Comparison of ENCODE assay signal across 1 cellular context in the genomic region with DNA sequence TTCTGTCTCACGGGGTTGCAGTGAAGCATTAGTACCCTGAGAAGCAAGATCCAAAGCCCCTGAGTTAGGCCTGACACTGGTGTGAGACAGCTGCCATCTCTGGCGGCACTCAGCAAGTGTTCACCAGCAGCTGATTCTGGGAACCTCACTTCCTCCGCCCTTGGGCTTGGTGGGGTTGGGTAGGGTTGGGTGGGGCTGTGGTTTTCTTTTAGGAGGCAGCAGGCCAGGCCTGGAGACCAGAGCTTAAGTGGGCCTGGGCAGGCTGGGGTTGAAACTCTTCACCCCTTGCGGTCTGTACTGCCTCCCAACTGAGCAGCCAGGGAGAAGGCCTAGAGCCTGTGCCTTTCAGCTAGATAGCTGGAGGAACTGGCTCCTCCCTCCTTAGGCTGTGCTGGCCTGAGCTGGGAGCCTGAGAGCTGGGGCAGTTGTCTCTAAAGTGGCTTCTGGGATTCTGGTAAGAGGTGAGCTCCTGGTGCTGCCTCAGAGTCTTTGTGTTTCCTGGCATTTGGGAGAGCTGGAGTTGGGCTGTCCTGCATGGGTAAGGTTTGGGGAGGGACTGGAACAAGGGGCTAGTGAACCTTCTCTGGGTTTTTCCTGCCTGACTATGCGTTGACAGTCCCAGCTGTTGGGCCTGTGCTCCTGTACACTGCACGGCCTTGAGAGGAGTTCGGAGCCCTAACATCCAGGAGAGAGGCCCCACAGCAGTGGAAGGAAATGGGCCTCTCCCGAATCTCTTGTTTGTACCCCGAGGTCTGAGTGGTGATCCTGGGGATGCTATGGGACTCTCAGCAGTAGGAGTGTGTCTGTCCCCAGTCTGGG.
TF ChIP-seq lines count a peak whose summit lies in the region.

No MANE protein-coding gene starts in this region.

TF ChIP-seq in K562, 482 proteins besides CTCF, POLR2A, EP300 and RAD21 (continued from another document and continues in another):
- TF ChIP-seq, protein P1, sequence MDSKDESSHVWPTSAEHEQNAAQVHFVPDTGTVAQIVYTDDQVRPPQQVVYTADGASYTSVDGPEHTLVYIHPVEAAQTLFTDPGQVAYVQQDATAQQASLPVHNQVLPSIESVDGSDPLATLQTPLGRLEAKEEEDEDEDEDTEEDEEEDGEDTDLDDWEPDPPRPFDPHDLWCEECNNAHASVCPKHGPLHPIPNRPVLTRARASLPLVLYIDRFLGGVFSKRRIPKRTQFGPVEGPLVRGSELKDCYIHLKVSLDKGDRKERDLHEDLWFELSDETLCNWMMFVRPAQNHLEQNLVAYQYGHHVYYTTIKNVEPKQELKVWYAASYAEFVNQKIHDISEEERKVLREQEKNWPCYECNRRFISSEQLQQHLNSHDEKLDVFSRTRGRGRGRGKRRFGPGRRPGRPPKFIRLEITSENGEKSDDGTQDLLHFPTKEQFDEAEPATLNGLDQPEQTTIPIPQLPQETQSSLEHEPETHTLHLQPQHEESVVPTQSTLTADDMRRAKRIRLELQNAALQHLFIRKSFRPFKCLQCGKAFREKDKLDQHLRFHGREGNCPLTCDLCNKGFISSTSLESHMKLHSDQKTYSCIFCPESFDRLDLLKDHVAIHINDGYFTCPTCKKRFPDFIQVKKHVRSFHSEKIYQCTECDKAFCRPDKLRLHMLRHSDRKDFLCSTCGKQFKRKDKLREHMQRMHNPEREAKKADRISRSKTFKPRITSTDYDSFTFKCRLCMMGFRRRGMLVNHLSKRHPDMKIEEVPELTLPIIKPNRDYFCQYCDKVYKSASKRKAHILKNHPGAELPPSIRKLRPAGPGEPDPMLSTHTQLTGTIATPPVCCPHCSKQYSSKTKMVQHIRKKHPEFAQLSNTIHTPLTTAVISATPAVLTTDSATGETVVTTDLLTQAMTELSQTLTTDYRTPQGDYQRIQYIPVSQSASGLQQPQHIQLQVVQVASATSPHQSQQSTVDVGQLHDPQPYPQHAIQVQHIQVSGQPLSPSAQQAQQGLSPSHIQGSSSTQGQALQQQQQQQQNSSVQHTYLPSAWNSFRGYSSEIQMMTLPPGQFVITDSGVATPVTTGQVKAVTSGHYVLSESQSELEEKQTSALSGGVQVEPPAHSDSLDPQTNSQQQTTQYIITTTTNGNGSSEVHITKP (IDR thresholded peaks at IDR 0.05; ENCODE audit: partially characterized antibody): no peak
- TF ChIP-seq ZKSCAN1 (IDR thresholded peaks at IDR 0.05; ENCODE audit: low read depth, low read length) (peak; percentile 72; the same call in 1 of the 2 replicates), ETV1 (tag; conservative IDR thresholded peaks at IDR 0.05; ENCODE audit: low read depth) (no peak), FOS (IDR thresholded peaks at IDR 0.05; ENCODE audit: extremely low read depth, insufficient read length) (no peak), NELFE (IDR thresholded peaks at IDR 0.05; ENCODE audit: insufficient read depth, insufficient read length) (no peak), NR2C2 (CRISPR knock-in tag; IDR thresholded peaks at IDR 0.05) (no peak), NR2C2 (tag; IDR thresholded peaks at IDR 0.05) (0 out of 2 replicates have a peak, but pooled peaks have one; percentile 34), FOXA3 (CRISPR knock-in tag; conservative IDR thresholded peaks at IDR 0.05 in 1 of 2, IDR thresholded peaks at IDR 0.05 in 1 of 2) (0 out of 4 replicates have a peak, but pooled peaks of 1 of the 2 experiments have one; percentile 11), FOXJ3 (CRISPR knock-in tag; IDR thresholded peaks at IDR 0.05) (no peak), HDAC1 (IDR thresholded peaks at IDR 0.05) (peak in 1 of 2 experiments; percentile 67; a peak in 2 of 4 replicates), NEUROD1 (IDR thresholded peaks at IDR 0.05; ENCODE audit: borderline replicate concordance, low read depth, low read length, partially characterized antibody) (no peak), RCOR1 (IDR thresholded peaks at IDR 0.05; ENCODE audit: borderline replicate concordance in 1 of 2, low read depth in 2 of 2, low read length in 2 of 2) (peak; percentile 36 to 75; a peak in 2 of 4 replicates), ZNF184 (CRISPR knock-in tag; IDR thresholded peaks at IDR 0.05) (no peak), NCOA4 (IDR thresholded peaks at IDR 0.05; ENCODE audit: partially characterized antibody) (no peak), CCNT2 (IDR thresholded peaks at IDR 0.05; ENCODE audit: borderline replicate concordance, extremely low read depth, insufficient read length, low read depth, low read length) (no peak), ZZZ3 (IDR thresholded peaks at IDR 0.05) (no peak), KLF6 (CRISPR knock-in tag; IDR thresholded peaks at IDR 0.05; ENCODE audit: borderline replicate concordance) (0 out of 2 replicates have a peak, but pooled peaks have one; percentile 68), CBFB (CRISPR knock-in tag; IDR thresholded peaks at IDR 0.05) (peak; percentile 60; the same call in 1 of the 2 replicates), TEAD4 (IDR thresholded peaks at IDR 0.05; ENCODE audit: low read length) (no peak), TEAD4 (CRISPR knock-in tag; IDR thresholded peaks at IDR 0.05; ENCODE audit: borderline replicate concordance) (no peak), GTF2E2 (tag; IDR thresholded peaks at IDR 0.05) (no peak), GABPB2 (CRISPR knock-in tag; conservative IDR thresholded peaks at IDR 0.05) (no peak), BCL6 (CRISPR knock-in tag; IDR thresholded peaks at IDR 0.05) (no peak), C11orf30 (IDR thresholded peaks at IDR 0.05; ENCODE audit: low read depth) (no peak)
- TF ChIP-seq, protein P2, sequence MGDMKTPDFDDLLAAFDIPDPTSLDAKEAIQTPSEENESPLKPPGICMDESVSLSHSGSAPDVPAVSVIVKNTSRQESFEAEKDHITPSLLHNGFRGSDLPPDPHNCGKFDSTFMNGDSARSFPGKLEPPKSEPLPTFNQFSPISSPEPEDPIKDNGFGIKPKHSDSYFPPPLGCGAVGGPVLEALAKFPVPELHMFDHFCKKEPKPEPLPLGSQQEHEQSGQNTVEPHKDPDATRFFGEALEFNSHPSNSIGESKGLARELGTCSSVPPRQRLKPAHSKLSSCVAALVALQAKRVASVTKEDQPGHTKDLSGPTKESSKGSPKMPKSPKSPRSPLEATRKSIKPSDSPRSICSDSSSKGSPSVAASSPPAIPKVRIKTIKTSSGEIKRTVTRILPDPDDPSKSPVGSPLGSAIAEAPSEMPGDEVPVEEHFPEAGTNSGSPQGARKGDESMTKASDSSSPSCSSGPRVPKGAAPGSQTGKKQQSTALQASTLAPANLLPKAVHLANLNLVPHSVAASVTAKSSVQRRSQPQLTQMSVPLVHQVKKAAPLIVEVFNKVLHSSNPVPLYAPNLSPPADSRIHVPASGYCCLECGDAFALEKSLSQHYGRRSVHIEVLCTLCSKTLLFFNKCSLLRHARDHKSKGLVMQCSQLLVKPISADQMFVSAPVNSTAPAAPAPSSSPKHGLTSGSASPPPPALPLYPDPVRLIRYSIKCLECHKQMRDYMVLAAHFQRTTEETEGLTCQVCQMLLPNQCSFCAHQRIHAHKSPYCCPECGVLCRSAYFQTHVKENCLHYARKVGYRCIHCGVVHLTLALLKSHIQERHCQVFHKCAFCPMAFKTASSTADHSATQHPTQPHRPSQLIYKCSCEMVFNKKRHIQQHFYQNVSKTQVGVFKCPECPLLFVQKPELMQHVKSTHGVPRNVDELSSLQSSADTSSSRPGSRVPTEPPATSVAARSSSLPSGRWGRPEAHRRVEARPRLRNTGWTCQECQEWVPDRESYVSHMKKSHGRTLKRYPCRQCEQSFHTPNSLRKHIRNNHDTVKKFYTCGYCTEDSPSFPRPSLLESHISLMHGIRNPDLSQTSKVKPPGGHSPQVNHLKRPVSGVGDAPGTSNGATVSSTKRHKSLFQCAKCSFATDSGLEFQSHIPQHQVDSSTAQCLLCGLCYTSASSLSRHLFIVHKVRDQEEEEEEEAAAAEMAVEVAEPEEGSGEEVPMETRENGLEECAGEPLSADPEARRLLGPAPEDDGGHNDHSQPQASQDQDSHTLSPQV (IDR thresholded peaks at IDR 0.05): peak; percentile 62
- TF ChIP-seq, protein P3, sequence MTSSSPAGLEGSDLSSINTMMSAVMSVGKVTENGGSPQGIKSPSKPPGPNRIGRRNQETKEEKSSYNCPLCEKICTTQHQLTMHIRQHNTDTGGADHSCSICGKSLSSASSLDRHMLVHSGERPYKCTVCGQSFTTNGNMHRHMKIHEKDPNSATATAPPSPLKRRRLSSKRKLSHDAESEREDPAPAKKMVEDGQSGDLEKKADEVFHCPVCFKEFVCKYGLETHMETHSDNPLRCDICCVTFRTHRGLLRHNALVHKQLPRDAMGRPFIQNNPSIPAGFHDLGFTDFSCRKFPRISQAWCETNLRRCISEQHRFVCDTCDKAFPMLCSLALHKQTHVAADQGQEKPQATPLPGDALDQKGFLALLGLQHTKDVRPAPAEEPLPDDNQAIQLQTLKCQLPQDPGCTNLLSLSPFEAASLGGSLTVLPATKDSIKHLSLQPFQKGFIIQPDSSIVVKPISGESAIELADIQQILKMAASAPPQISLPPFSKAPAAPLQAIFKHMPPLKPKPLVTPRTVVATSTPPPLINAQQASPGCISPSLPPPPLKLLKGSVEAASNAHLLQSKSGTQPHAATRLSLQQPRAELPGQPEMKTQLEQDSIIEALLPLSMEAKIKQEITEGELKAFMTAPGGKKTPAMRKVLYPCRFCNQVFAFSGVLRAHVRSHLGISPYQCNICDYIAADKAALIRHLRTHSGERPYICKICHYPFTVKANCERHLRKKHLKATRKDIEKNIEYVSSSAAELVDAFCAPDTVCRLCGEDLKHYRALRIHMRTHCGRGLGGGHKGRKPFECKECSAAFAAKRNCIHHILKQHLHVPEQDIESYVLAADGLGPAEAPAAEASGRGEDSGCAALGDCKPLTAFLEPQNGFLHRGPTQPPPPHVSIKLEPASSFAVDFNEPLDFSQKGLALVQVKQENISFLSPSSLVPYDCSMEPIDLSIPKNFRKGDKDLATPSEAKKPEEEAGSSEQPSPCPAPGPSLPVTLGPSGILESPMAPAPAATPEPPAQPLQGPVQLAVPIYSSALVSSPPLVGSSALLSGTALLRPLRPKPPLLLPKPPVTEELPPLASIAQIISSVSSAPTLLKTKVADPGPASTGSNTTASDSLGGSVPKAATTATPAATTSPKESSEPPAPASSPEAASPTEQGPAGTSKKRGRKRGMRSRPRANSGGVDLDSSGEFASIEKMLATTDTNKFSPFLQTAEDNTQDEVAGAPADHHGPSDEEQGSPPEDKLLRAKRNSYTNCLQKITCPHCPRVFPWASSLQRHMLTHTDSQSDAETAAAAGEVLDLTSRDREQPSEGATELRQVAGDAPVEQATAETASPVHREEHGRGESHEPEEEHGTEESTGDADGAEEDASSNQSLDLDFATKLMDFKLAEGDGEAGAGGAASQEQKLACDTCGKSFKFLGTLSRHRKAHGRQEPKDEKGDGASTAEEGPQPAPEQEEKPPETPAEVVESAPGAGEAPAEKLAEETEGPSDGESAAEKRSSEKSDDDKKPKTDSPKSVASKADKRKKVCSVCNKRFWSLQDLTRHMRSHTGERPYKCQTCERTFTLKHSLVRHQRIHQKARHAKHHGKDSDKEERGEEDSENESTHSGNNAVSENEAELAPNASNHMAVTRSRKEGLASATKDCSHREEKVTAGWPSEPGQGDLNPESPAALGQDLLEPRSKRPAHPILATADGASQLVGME (CRISPR knock-in tag; IDR thresholded peaks at IDR 0.05): no peak
- TF ChIP-seq, protein P4, sequence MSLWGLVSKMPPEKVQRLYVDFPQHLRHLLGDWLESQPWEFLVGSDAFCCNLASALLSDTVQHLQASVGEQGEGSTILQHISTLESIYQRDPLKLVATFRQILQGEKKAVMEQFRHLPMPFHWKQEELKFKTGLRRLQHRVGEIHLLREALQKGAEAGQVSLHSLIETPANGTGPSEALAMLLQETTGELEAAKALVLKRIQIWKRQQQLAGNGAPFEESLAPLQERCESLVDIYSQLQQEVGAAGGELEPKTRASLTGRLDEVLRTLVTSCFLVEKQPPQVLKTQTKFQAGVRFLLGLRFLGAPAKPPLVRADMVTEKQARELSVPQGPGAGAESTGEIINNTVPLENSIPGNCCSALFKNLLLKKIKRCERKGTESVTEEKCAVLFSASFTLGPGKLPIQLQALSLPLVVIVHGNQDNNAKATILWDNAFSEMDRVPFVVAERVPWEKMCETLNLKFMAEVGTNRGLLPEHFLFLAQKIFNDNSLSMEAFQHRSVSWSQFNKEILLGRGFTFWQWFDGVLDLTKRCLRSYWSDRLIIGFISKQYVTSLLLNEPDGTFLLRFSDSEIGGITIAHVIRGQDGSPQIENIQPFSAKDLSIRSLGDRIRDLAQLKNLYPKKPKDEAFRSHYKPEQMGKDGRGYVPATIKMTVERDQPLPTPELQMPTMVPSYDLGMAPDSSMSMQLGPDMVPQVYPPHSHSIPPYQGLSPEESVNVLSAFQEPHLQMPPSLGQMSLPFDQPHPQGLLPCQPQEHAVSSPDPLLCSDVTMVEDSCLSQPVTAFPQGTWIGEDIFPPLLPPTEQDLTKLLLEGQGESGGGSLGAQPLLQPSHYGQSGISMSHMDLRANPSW (CRISPR knock-in tag; IDR thresholded peaks at IDR 0.05): no peak
- TF ChIP-seq, protein P5, sequence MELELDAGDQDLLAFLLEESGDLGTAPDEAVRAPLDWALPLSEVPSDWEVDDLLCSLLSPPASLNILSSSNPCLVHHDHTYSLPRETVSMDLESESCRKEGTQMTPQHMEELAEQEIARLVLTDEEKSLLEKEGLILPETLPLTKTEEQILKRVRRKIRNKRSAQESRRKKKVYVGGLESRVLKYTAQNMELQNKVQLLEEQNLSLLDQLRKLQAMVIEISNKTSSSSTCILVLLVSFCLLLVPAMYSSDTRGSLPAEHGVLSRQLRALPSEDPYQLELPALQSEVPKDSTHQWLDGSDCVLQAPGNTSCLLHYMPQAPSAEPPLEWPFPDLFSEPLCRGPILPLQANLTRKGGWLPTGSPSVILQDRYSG (tag; conservative IDR thresholded peaks at IDR 0.05; ENCODE audit: low read depth): no peak
- TF ChIP-seq, protein P6, sequence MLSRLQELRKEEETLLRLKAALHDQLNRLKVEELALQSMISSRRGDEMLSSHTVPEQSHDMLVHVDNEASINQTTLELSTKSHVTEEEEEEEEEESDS (CRISPR knock-in tag; IDR thresholded peaks at IDR 0.05): no peak
- TF ChIP-seq, protein P7, sequence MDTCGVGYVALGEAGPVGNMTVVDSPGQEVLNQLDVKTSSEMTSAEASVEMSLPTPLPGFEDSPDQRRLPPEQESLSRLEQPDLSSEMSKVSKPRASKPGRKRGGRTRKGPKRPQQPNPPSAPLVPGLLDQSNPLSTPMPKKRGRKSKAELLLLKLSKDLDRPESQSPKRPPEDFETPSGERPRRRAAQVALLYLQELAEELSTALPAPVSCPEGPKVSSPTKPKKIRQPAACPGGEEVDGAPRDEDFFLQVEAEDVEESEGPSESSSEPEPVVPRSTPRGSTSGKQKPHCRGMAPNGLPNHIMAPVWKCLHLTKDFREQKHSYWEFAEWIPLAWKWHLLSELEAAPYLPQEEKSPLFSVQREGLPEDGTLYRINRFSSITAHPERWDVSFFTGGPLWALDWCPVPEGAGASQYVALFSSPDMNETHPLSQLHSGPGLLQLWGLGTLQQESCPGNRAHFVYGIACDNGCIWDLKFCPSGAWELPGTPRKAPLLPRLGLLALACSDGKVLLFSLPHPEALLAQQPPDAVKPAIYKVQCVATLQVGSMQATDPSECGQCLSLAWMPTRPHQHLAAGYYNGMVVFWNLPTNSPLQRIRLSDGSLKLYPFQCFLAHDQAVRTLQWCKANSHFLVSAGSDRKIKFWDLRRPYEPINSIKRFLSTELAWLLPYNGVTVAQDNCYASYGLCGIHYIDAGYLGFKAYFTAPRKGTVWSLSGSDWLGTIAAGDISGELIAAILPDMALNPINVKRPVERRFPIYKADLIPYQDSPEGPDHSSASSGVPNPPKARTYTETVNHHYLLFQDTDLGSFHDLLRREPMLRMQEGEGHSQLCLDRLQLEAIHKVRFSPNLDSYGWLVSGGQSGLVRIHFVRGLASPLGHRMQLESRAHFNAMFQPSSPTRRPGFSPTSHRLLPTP (IDR thresholded peaks at IDR 0.05; ENCODE audit: borderline replicate concordance, extremely low read depth, insufficient read length): no peak
